1 cellular context compared by ENCODE assay signal in the genomic region with DNA sequence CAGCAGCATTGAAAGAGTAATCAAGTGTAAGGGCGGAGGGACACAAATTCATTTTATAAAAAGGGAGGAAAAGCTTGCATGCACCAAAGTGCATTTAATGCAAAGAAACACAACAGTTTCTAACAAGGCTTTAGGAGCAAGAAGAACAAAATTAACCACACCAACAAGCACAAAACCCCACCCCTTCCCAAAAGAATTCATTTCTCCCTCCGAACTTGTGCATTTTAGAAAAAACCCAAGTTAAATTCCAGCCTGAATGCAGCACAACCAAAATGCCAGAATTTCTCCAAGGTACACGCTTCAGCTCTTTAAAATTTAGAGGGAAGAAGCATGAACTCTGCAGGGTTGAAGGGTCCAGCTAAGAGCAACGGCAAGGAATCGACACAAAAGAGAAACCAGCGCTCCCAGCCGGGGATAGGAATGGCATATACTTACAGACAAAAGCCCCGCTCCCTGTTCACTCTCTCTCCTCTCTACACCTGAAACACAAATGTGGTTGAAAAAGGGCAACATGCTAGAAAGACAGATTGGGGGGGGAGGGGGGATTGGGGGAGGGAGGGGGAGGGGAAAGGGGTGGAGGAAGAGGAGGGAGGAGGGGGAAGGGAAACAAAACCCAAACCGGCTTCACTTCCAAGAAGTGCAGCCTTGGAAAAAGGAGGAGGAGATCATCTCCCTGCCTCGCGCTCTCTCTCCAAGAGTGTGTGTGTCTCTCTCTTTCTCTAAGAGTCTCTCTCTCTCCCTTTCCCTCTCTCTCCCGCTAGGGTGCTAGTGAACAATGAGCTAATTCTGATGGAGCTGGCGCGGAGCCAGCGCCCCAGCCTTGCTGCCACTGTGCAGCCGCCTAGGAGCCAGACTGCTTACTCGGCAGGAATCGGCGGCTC.
TF ChIP-seq lines count a peak whose summit lies in the region.

A gene with protein sequence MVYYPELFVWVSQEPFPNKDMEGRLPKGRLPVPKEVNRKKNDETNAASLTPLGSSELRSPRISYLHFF (minus strand): TSS at position 494 of the 881 bp plus-strand sequence. CDS start 1,422 bp downstream, outside the sequence.

TF ChIP-seq in Ishikawa, 13 proteins besides CTCF, POLR2A, EP300 and RAD21 (continued from another document):
- TF ChIP-seq, protein P1, sequence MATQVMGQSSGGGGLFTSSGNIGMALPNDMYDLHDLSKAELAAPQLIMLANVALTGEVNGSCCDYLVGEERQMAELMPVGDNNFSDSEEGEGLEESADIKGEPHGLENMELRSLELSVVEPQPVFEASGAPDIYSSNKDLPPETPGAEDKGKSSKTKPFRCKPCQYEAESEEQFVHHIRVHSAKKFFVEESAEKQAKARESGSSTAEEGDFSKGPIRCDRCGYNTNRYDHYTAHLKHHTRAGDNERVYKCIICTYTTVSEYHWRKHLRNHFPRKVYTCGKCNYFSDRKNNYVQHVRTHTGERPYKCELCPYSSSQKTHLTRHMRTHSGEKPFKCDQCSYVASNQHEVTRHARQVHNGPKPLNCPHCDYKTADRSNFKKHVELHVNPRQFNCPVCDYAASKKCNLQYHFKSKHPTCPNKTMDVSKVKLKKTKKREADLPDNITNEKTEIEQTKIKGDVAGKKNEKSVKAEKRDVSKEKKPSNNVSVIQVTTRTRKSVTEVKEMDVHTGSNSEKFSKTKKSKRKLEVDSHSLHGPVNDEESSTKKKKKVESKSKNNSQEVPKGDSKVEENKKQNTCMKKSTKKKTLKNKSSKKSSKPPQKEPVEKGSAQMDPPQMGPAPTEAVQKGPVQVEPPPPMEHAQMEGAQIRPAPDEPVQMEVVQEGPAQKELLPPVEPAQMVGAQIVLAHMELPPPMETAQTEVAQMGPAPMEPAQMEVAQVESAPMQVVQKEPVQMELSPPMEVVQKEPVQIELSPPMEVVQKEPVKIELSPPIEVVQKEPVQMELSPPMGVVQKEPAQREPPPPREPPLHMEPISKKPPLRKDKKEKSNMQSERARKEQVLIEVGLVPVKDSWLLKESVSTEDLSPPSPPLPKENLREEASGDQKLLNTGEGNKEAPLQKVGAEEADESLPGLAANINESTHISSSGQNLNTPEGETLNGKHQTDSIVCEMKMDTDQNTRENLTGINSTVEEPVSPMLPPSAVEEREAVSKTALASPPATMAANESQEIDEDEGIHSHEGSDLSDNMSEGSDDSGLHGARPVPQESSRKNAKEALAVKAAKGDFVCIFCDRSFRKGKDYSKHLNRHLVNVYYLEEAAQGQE (IDR thresholded peaks at IDR 0.05; ENCODE audit: low read depth): no peak
- TF ChIP-seq EGR1 (IDR thresholded peaks at IDR 0.05): no peak
- no peak for TF ChIP-seq FOXM1 (IDR thresholded peaks at IDR 0.05; ENCODE audit: borderline replicate concordance, low read depth)
